10 cellular contexts compared by ENCODE assay signal in the genomic region with DNA sequence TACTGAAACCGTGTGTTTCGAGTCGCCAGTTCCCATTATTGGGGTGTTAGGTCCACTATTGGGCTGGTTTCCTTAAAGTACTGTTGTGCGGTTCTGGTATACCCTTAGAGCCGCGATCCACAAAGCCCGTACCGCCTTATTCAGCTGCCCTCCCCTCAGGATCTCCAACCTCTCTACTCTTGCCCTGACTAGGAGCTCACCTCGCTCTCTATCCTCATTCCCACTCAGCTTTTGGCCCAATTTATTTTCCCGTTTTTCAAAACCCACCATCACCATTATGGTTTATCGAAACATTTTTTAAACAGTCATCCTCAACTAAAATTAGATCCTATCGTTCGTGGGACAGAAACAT. TPM values are rescaled to one million over a fixed set of nuclear protein-coding genes. Genes with fewer than 3 reads are reported as not detected.
DNase-seq lines count a peak whose midpoint lies in the region; ATAC-seq and TF ChIP-seq lines count a peak whose summit lies in the region.
"Had no signal": no experiment of that assay in that cellular context is flagged by ENCODE, and none has a peak within 500 bp of the region (broad histone marks: within the 10 kb centered on the region; RNA-seq: fewer than 3 reads in every experiment).

No MANE protein-coding gene starts in this region.

- H2AFZ ChIP-seq in mesenchymal stem cell (ENCODE audit: low read depth, low read length), result peak overlapping the region; percentile 77

- DNase-seq in Right ventricle myocardium inferior (ENCODE audit: missing footprints), result no peak
- DNase-seq in cardiac septum (ENCODE audit: low spot score), result no peak
- DNase-seq in colonic mucosa, result peak; percentile 27
- DNase-seq in mesenchymal stem cell, result no peak
- DNase-seq in NCI-H526 (lab: John Stamatoyannopoulos, UW), result no peak
- DNase-seq in NCI-H524 treated with DMSO at 0.1 percent for 48 hours (lab: John Stamatoyannopoulos, UW), result no peak
- DNase-seq in T-helper 9 cell, result no peak
- DNase-seq in islet precursor cell, result no peak
- DNase-seq: GF-D8; naive thymus-derived CD8-positive, alpha-beta T cell had no signal

- H2BK5ac ChIP-seq in mesenchymal stem cell (ENCODE audit: low read depth, low read length, poor library complexity, severe bottlenecking), result no peak overlapping the region

- no peaks in the 10 kb centered on the region for H3K27me3 ChIP-seq in colonic mucosa
- H3K27me3 ChIP-seq in mesenchymal stem cell (ENCODE audit: control insufficient read depth in 1 of 2, insufficient read depth in 1 of 2, low read length in 2 of 2), result no peaks in the 10 kb centered on the region

- ATAC-seq in Right ventricle myocardium inferior, result peak; percentile 4

- H2BK15ac ChIP-seq in mesenchymal stem cell (ENCODE audit: low read depth, poor library complexity, severe bottlenecking), result peak overlapping the region; percentile 26

- H3K18ac ChIP-seq in mesenchymal stem cell (ENCODE audit: low read depth in 1 of 2, low read length in 2 of 2), result peak overlapping the region; percentile 86 to 96

- peak overlapping the region; percentile 54 for H4K8ac ChIP-seq in mesenchymal stem cell (ENCODE audit: low read length)

- H4K91ac ChIP-seq in mesenchymal stem cell (ENCODE audit: low read length), result peak overlapping the region; percentile 44

- H2AK5ac ChIP-seq in mesenchymal stem cell (ENCODE audit: low read length, severe bottlenecking), result no peak overlapping the region

- peak overlapping the region; percentile 39 to 85 for H3K4ac ChIP-seq in mesenchymal stem cell (ENCODE audit: low read depth in 1 of 2, low read length in 2 of 2)

- TF ChIP-seq CTCF in colonic mucosa (IDR thresholded peaks at IDR 0.05), result no peak

- peak overlapping the region; percentile 65 for H3K4me3 ChIP-seq in colonic mucosa
- peak overlapping the region; percentile 79 to 94 for H3K4me3 ChIP-seq in mesenchymal stem cell (ENCODE audit: insufficient read depth in 1 of 2, low read depth in 1 of 2, low read length in 2 of 2)

- H3K23ac ChIP-seq in mesenchymal stem cell (ENCODE audit: low read length in 2 of 2), result peak overlapping the region in 1 of 2 experiments; percentile 83

- H3K4me2 ChIP-seq in mesenchymal stem cell (ENCODE audit: low read length, poor library complexity, severe bottlenecking), result peak overlapping the region; percentile 93

- H3K4me1 ChIP-seq in colonic mucosa (no peaks in the 10 kb centered on the region), mesenchymal stem cell (ENCODE audit: control insufficient read depth, insufficient read depth, low read depth, low read length) (peaks cover 1% of the 10 kb centered on the region)

- no peaks in the 10 kb centered on the region for H3K9me3 ChIP-seq in colonic mucosa
- no peaks in the 10 kb centered on the region for H3K9me3 ChIP-seq in mesenchymal stem cell (ENCODE audit: control insufficient read depth, low read length)

- H3K9ac ChIP-seq in colonic mucosa (ENCODE audit: low read depth in 2 of 2, low read length in 2 of 2) (peak overlapping the region; percentile 60 to 70), mesenchymal stem cell (ENCODE audit: low read length) (peak overlapping the region; percentile 97)

- no peak overlapping the region for H3K14ac ChIP-seq in mesenchymal stem cell (ENCODE audit: low read length in 2 of 2)

- H3K27ac ChIP-seq in colonic mucosa (peak overlapping the region; percentile 80), mesenchymal stem cell (ENCODE audit: low read length, poor library complexity, severe bottlenecking) (peak overlapping the region; percentile 82)

- H2BK12ac ChIP-seq in mesenchymal stem cell (ENCODE audit: low read length in 2 of 2), result no peak overlapping the region

- peak overlapping the region; percentile 11 for H2BK120ac ChIP-seq in mesenchymal stem cell (ENCODE audit: low read depth, low read length)

- 2% methylated on average over 12 of the region's 13 CpGs for WGBS in mesenchymal stem cell

- intact Hi-C loops in Right ventricle myocardium inferior (cut with DNase I), result loop anchor here (5.0 to 10.0 kb wide), 4 partner anchors 82 to 467 kb away; no protein-coding TSS in a partner anchor
- intact Hi-C loops in cardiac septum (cut with DNase I), result loop anchor here (2.0 to 5.0 kb wide), 2 partner anchors 217 to 467 kb away; no protein-coding TSS in a partner anchor
- intact Hi-C loops in colonic mucosa (cut with DNase I), result no loop called here

- no peaks in the 10 kb centered on the region for H3K36me3 ChIP-seq in colonic mucosa
- peaks cover 0 to 7% of the 10 kb centered on the region in 2 experiments for H3K36me3 ChIP-seq in mesenchymal stem cell (ENCODE audit: control insufficient read depth in 1 of 2, insufficient read depth in 2 of 2, low read depth in 1 of 2, low read length in 2 of 2)

- H3K79me1 ChIP-seq in mesenchymal stem cell (replicated peaks; ENCODE audit: low read length, poor library complexity, severe bottlenecking), result peaks cover 3% of the 10 kb centered on the region

RNA-seq across cellular contexts. Expression of a gene that starts 0.5 kb away (rescaled TPM):
- 27.9 TPM for total RNA-seq in Right ventricle myocardium inferior
- total RNA-seq in cardiac septum, result 165 TPM
- total RNA-seq in colonic mucosa, result 1 to 10 TPM; 1.6 to 4.3 TPM
- 47.3 TPM for polyA plus RNA-seq in mesenchymal stem cell (2013, experiment 1 of 2)
- 49.7 TPM for polyA plus RNA-seq in mesenchymal stem cell (2013, experiment 2 of 2)
- total RNA-seq: naive thymus-derived CD8-positive, alpha-beta T cell had no signal
- polyA plus RNA-seq: naive thymus-derived CD8-positive, alpha-beta T cell had no signal
